ENCODE assay signal across 15 cellular contexts in the genomic region with DNA sequence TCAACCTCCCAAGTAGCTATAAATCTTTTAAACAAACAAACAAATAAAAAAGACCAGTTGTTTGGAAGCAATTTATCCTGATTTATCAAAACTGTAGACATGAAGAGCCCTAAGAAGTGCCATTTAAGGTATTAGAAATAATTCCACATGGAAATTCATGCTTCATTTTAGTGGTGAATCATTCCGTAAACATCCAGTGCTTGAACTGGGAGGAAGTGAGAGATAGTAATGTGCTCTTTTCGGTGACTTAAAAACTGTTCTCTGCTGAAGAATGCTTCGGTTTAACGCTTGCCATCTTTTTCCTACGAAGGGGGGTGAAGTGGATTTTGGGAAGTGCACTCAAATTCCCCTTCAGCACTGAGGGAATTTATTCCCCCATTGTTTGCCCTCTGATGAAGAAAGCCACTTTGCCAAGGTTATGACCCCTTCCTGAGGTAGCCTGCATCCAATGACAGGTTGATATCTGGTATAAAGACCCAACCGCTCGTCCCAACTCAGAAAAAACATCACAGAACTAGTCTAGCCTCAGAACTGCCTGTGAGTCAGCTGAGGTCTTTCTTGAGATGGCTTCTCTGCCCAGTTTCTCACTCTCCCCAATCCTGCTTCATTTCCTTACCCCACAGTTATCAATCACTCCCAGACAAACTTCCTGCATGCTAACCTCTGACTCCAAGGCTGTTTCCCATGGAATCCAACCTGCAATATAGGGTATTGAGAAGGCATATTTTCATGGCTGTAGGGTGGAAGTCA.
DNase-seq lines count a peak whose midpoint lies in the region; ATAC-seq, FAIRE-seq and TF ChIP-seq lines count a peak whose summit lies in the region.
"Had no signal": no experiment of that assay in that cellular context is flagged by ENCODE, and none has a peak within 500 bp of the region (broad histone marks: within the 10 kb centered on the region; RNA-seq: fewer than 3 reads in every experiment).

No MANE protein-coding gene starts in this region.

- no peak overlapping the region for H2BK12ac ChIP-seq in H1 (ENCODE audit: low read depth, low read length)

- no peak overlapping the region for H3K18ac ChIP-seq in H1 (ENCODE audit: extremely low read depth, low read length)

- peaks cover 13% of the 10 kb centered on the region for H3K36me3 Mint-ChIP-seq in nephron progenitor cell (ENCODE audit: low read depth)

- H4K91ac ChIP-seq in H1 (replicated peaks; ENCODE audit: insufficient read length, low read length), result no peak overlapping the region

- H3K27me3 Mint-ChIP-seq in nephron progenitor cell (ENCODE audit: low read depth, poor library complexity), result peaks cover 7% of the 10 kb centered on the region
- H3K27me3 Mint-ChIP-seq: activated naive CD8-positive, alpha-beta T cell had no signal

- no peaks in the 10 kb centered on the region for H3K79me1 ChIP-seq in H1 (ENCODE audit: low read depth, low read length)

- no peak overlapping the region for H3K9ac ChIP-seq in H1 (replicated peaks in 1 of 4; ENCODE audit: extremely low read depth in 1 of 4, low read depth in 3 of 4, low read length in 3 of 4)

- no peak for TF ChIP-seq RAD21 in H1 (IDR thresholded peaks at IDR 0.05 in 1 of 2, conservative IDR thresholded peaks at IDR 0.05 in 1 of 2; ENCODE audit: low read depth in 2 of 2, low read length in 2 of 2)

- no peak overlapping the region for H3K56ac ChIP-seq in H1 (replicated peaks; ENCODE audit: insufficient read length, low read depth, low read length)

- TF ChIP-seq POLR2A in H1 (IDR thresholded peaks at IDR 0.05; ENCODE audit: control extremely low read depth in 1 of 2, low read depth in 2 of 2, low read length in 2 of 2), result no peak

- TF ChIP-seq CTCF in H1 (IDR thresholded peaks at IDR 0.05; ENCODE audit: control extremely low read depth in 1 of 3, insufficient read depth in 1 of 3, low read depth in 1 of 3, low read length in 3 of 3), result no peak
- TF ChIP-seq CTCF in nephron progenitor cell (IDR thresholded peaks at IDR 0.05), result no peak

- H4K8ac ChIP-seq in H1 (ENCODE audit: extremely low read depth, insufficient read depth, low read length), result no peak overlapping the region

- H3K23me2 ChIP-seq in H1 (ENCODE audit: low read depth, low read length), result no peaks in the 10 kb centered on the region

- H3K4me3 Mint-ChIP-seq in nephron progenitor cell, result no peak overlapping the region
- H3K4me3 Mint-ChIP-seq: activated CD4-positive, alpha-beta memory T cell treated with anti-CD3 and anti-CD28 coated beads, Interleukin-2, amount 10 ng/mL, durations not matched to agents 7 days and 5 days; CD8-positive, alpha-beta memory T cell; T-helper 1 cell treated with Interleukin-12 subunit alpha and Interleukin-12 subunit beta and Interleukin-4 antibody, amounts not matched to agents 30 μg/mL and 1 μg/mL, for 36 hours had no signal

- POLR2A ChIA-PET in H1 (lab: Charles Lee; ENCODE audit: partially characterized antibody), result interaction anchor here (0.6 kb wide), 1 partner anchor 410 kb away, joined by 3 read pairs; no protein-coding TSS in a partner anchor

- H2BK20ac ChIP-seq in H1 (ENCODE audit: low read length), result no peak overlapping the region

- H3K27ac ChIP-seq in H1 (ENCODE audit: low read depth, low read length), result no peak overlapping the region
- H3K27ac ChIP-seq: suprapubic skin had no signal

- H2AK5ac ChIP-seq in H1 (ENCODE audit: low read depth, low read length), result no peak overlapping the region

- no peak overlapping the region for H3K14ac ChIP-seq in H1 (ENCODE audit: insufficient read length)

- FAIRE-seq in H1 (lab: Jason Lieb, UNC), result no peak
- FAIRE-seq: pancreas had no signal

- H3K27me3 ChIP-seq in H1 (replicated peaks in 1 of 4; ENCODE audit: control insufficient read depth in 3 of 4, extremely low read depth in 1 of 4, insufficient read depth in 3 of 4, low read length in 3 of 4), result no peaks in the 10 kb centered on the region
- H3K27me3 ChIP-seq: pancreas, suprapubic skin had no signal

- no peak overlapping the region for H2BK15ac ChIP-seq in H1 (ENCODE audit: low read length)

- H3K79me2 ChIP-seq in H1 (ENCODE audit: control insufficient read depth in 1 of 2, insufficient read depth in 2 of 2, low read length in 2 of 2), result no peaks in the 10 kb centered on the region

- H3K4me2 ChIP-seq in H1 (ENCODE audit: insufficient read depth in 1 of 2, low read depth in 2 of 2, low read length in 2 of 2), result no peak overlapping the region

- no peaks in the 10 kb centered on the region for H4K20me1 ChIP-seq in H1 (replicated peaks in 1 of 2; ENCODE audit: control insufficient read depth in 1 of 2, insufficient read depth in 2 of 2, low read length in 2 of 2)

- H3K4me1 Mint-ChIP-seq in nephron progenitor cell, result peaks cover 7% of the 10 kb centered on the region

- WGBS in H1 (ENCODE audit: extremely low coverage in 1 of 2, insufficient coverage in 1 of 2, insufficient read length in 1 of 2, insufficient replicate concordance in 2 of 2, low coverage in 1 of 2, low lambda C conversion rate in 2 of 2, missing lambda C conversion rate in 1 of 2), 2 experiments, result 90% methylated on average over 7 of the region's 7 CpGs; no CpG with 5 or more reads in 1 of the 2 experiments

- H4K5ac ChIP-seq in H1 (ENCODE audit: insufficient read length, low read depth, low read length), result no peak overlapping the region

- ATAC-seq in HG03460 (IDR thresholded peaks at IDR 0.05; ENCODE audit: unreplicated experiment) (no peak), GM21447 (IDR thresholded peaks at IDR 0.05; ENCODE audit: unreplicated experiment) (no peak)
- ATAC-seq: pancreas had no signal

- 0 out of 2 replicates have a peak overlapping the region, but pooled peaks have one; percentile 19 for H2AFZ ChIP-seq in H1 (ENCODE audit: low read length)

- H2BK5ac ChIP-seq in H1 (ENCODE audit: low read depth, low read length), result no peak overlapping the region

- no peaks in the 10 kb centered on the region for H3K9me3 ChIP-seq in H1 (ENCODE audit: insufficient read depth in 2 of 2, low read depth in 1 of 2, low read length in 1 of 2)
- H3K9me3 ChIP-seq: pancreas, suprapubic skin had no signal

- H3K23ac ChIP-seq in H1 (ENCODE audit: insufficient read length), result no peak overlapping the region

- H3K36me3 ChIP-seq in H1 (ENCODE audit: control insufficient read depth in 2 of 4, insufficient read depth in 4 of 4, low read length in 3 of 4), result no peaks in the 10 kb centered on the region
- H3K36me3 ChIP-seq: pancreas, suprapubic skin had no signal

- TF ChIP-seq EP300 in H1 (IDR thresholded peaks at IDR 0.05; ENCODE audit: borderline replicate concordance in 1 of 2, low read depth in 2 of 2, low read length in 2 of 2), result no peak

- in situ Hi-C loops in Caki2 (cut with HindIII; ENCODE audit: low pct_unique_long_range_greater_than_20kb, low sequenced_read_pairs), result no loop called here

- no peak overlapping the region for H3K4ac ChIP-seq in H1 (replicated peaks; ENCODE audit: insufficient read length, low read depth, low read length)

- no peak overlapping the region for H2BK120ac ChIP-seq in H1 (replicated peaks; ENCODE audit: low read depth, low read length)

- CTCF ChIA-PET in H1 (lab: Charles Lee; ENCODE audit: partially characterized antibody), result interaction anchor here (0.8 to 1.8 kb wide), 2 partner anchors 9 to 109 kb away, joined by 4 read pairs; no protein-coding TSS in a partner anchor

- no peaks in the 10 kb centered on the region for H3K4me1 ChIP-seq in H1 (replicated peaks in 1 of 4; ENCODE audit: control insufficient read depth in 3 of 4, insufficient read depth in 4 of 4, low read length in 3 of 4)
- H3K4me1 ChIP-seq: pancreas, suprapubic skin had no signal

- peaks cover 22% of the 10 kb centered on the region for H3K9me3 Mint-ChIP-seq in nephron progenitor cell

- H3K4me3 ChIP-seq in H1 (ENCODE audit: extremely low read depth in 1 of 4, insufficient read depth in 2 of 4, low read depth in 3 of 4, low read length in 4 of 4), result no peak overlapping the region
- H3K4me3 ChIP-seq: pancreas, suprapubic skin had no signal

- peak overlapping the region; percentile 84 for H3K27ac Mint-ChIP-seq in nephron progenitor cell
- H3K27ac Mint-ChIP-seq: activated CD4-positive, alpha-beta memory T cell treated with anti-CD3 and anti-CD28 coated beads, Interleukin-2, amount 10 ng/mL, durations not matched to agents 7 days and 5 days; activated naive CD8-positive, alpha-beta T cell; CD8-positive, alpha-beta memory T cell; T-helper 1 cell treated with Interleukin-12 subunit alpha and Interleukin-12 subunit beta and Interleukin-4 antibody, amounts not matched to agents 30 μg/mL and 1 μg/mL, for 36 hours had no signal

- DNase-seq in Caki2 (ENCODE audit: low read depth) (peak; percentile 14), NCI-H226 (peak; percentile 73), H1 (ENCODE audit: low read depth in 1 of 2, low spot score in 2 of 2) (no peak), nephron progenitor cell (no peak), COLO668 (lab: John Stamatoyannopoulos, UW; ENCODE audit: unreplicated experiment) (no peak), activated T-cell treated with anti-CD3 and anti-CD28 coated beads for 4 hours (no peak)
- DNase-seq: activated CD4-positive, alpha-beta memory T cell treated with anti-CD3 and anti-CD28 coated beads, Interleukin-2, amount 10 ng/mL, durations not matched to agents 7 days and 5 days; CD8-positive, alpha-beta memory T cell; NK-92 treated with Interleukin-12 subunit alpha and Interleukin-12 subunit beta, amount 100 ng/mL, for 24 hours; pancreas had no signal

TF ChIP-seq in H1, 55 proteins besides CTCF, POLR2A, EP300 and RAD21:
- TF ChIP-seq GTF2F1 (IDR thresholded peaks at IDR 0.05; ENCODE audit: borderline replicate concordance, low read depth, low read length) (no peak), SIX5 (IDR thresholded peaks at IDR 0.05; ENCODE audit: low read depth, low read length) (no peak), SUZ12 (IDR thresholded peaks at IDR 0.05; ENCODE audit: low read length) (no peak), HDAC6 (IDR thresholded peaks at IDR 0.05; ENCODE audit: low read depth, low read length) (no peak), KDM1A (IDR thresholded peaks at IDR 0.05; ENCODE audit: borderline replicate concordance, low read length) (no peak), GABPA (IDR thresholded peaks at IDR 0.05; ENCODE audit: borderline replicate concordance, insufficient read depth, low read length) (no peak), EZH2 (IDR thresholded peaks at IDR 0.05; ENCODE audit: low read depth, low read length, severe bottlenecking) (no peak), SRF (IDR thresholded peaks at IDR 0.05; ENCODE audit: low read depth, low read length) (no peak), ZNF274 (IDR thresholded peaks at IDR 0.05; ENCODE audit: borderline replicate concordance, extremely low read depth, low read length) (no peak)

Comparison
In these comparisons a context has a peak if more than half of its experiments do, and no peak if none do; other contexts are left out.
1. DNase-seq: peak in Caki2 (single experiment) and NCI-H226 (single experiment); none in H1 (0 of 2), nephron progenitor cell (single experiment), COLO668 (single experiment) and activated T-cell treated with anti-CD3 and anti-CD28 coated beads for 4 hours (single experiment).